ENCODE assay signal across 19 cellular contexts in genomic region chr9:116477584-116478141, GRCh38.
"Had no signal": no experiment of that assay in that cellular context is flagged by ENCODE, and none has a peak within 500 bp of the region (broad histone marks: within the 10 kb centered on the region; RNA-seq: fewer than 3 reads in every experiment).

No MANE protein-coding gene starts in this region.

- H3K27ac ChIP-seq: body of pancreas had no signal

- H3K27ac Mint-ChIP-seq: activated naive CD4-positive, alpha-beta T cell treated with anti-CD3 and anti-CD28 coated beads, Interleukin-2, amount 50 U/mL, for 24 hours; activated T-helper 17 cell treated with anti-CD3 and anti-CD28 coated beads, Interleukin-2, amount 50 U/mL, for 72 hours; dendritic cell treated with granulocyte-macrophage colony-stimulating factor and Interleukin-4, amounts not matched to agents 40 ng/mL and 50 ng/mL, for 4 days; memory B cell; natural killer cell; progenitor cell of endocrine pancreas had no signal

- H3K27me3 ChIP-seq: body of pancreas had no signal

- H3K4me1 Mint-ChIP-seq: activated naive CD4-positive, alpha-beta T cell treated with anti-CD3 and anti-CD28 coated beads, Interleukin-2, amount 50 U/mL, for 24 hours; activated T-helper 17 cell treated with anti-CD3 and anti-CD28 coated beads, Interleukin-2, amount 50 U/mL, for 72 hours; natural killer cell had no signal

- H3K4me1 ChIP-seq: body of pancreas had no signal

- H3K36me3 Mint-ChIP-seq: natural killer cell had no signal

- H3K9me3 ChIP-seq: body of pancreas had no signal

- H3K9me3 Mint-ChIP-seq: dendritic cell treated with granulocyte-macrophage colony-stimulating factor and Interleukin-4, amounts not matched to agents 40 ng/mL and 50 ng/mL, for 4 days had no signal

- H3K27me3 Mint-ChIP-seq: activated naive CD4-positive, alpha-beta T cell treated with anti-CD3 and anti-CD28 coated beads, Interleukin-2, amount 50 U/mL, for 24 hours; activated T-helper 17 cell treated with anti-CD3 and anti-CD28 coated beads, Interleukin-2, amount 50 U/mL, for 72 hours; dendritic cell treated with granulocyte-macrophage colony-stimulating factor and Interleukin-4, amounts not matched to agents 40 ng/mL and 50 ng/mL, for 4 days; memory B cell had no signal

- H3K4me3 Mint-ChIP-seq: activated naive CD4-positive, alpha-beta T cell treated with anti-CD3 and anti-CD28 coated beads, Interleukin-2, amount 50 U/mL, for 24 hours; activated T-helper 17 cell treated with anti-CD3 and anti-CD28 coated beads, Interleukin-2, amount 50 U/mL, for 72 hours; dendritic cell treated with granulocyte-macrophage colony-stimulating factor and Interleukin-4, amounts not matched to agents 40 ng/mL and 50 ng/mL, for 4 days; memory B cell; natural killer cell had no signal

- DNase-seq: activated CD4-positive, alpha-beta T cell treated with anti-CD3 and anti-CD28 coated beads, Interleukin-2, amount 50 U/mL, for 4 hours; activated CD4-positive, CD25-positive, alpha-beta regulatory T cell treated with anti-CD3 and anti-CD28 coated beads, Interleukin-2, amount 50 U/mL, for 72 hours; activated T-cell treated with anti-CD3 and anti-CD28 coated beads for 4 hours; effector memory CD4-positive, alpha-beta T cell; natural killer cell; stimulated activated CD4-positive, alpha-beta T cell treated with anti-CD3 and anti-CD28 coated beads, Interleukin-4, amount 100 ng/mL, for 4 hours; stimulated activated CD8-positive, alpha-beta memory T cell treated with anti-CD3 and anti-CD28 coated beads, Interleukin-4, amount 100 ng/mL, for 48 hours; stimulated activated naive CD8-positive, alpha-beta T cell treated with anti-CD3 and anti-CD28 coated beads, Interleukin-15, Interleukin-2, amounts not matched to agents 100 U/mL and 50 U/mL, for 24 hours; T-helper 1 cell; T1000; trophoblast cell had no signal

- ATAC-seq: activated T-helper 17 cell treated with anti-CD3 and anti-CD28 coated beads, Interleukin-2, amount 50 U/mL, for 72 hours; natural killer cell; SK-N-SH treated with all-trans-retinoic acid at 6 μM for 48 hours; stimulated activated naive CD8-positive, alpha-beta T cell treated with anti-CD3 and anti-CD28 coated beads, Interleukin-15, Interleukin-2, amounts not matched to agents 100 U/mL and 50 U/mL, for 24 hours had no signal

- H3K4me2 ChIP-seq: smooth muscle cell had no signal

- H3K4me3 ChIP-seq: body of pancreas, smooth muscle cell had no signal
